26 cellular contexts compared by ENCODE assay signal in the genomic region with DNA sequence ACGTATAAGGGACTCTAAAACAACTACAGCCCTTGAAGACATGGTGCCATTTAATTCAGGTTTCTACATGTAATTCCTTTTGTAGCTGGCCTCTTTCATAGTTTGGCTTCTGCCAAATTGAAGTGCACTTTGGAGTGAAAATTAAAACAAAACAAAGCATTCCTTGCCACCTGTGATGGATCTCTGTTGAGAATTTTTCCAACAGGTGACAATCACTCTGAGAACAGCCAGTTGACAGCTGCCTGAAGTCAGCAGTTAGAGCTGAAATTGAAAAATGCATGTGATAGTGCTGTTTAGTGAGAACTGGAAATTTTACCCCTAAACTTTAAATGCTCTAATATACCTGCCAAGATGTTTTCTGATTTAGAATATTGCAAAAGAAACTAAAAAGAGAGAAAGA.
"Had no signal": no experiment of that assay in that cellular context is flagged by ENCODE, and none has a peak within 500 bp of the region (broad histone marks: within the 10 kb centered on the region; RNA-seq: fewer than 3 reads in every experiment).

No MANE protein-coding gene starts in this region.

- H3K27ac ChIP-seq: stomach, suprapubic skin, testis, thoracic aorta, thyroid gland, tibial artery, tibial nerve, transverse colon, upper lobe of left lung, upper lobe of right lung, uterus, vagina had no signal

- H3K27me3 ChIP-seq: stomach, suprapubic skin, testis, thyroid gland, tibial artery, tibial nerve, transverse colon, upper lobe of left lung, upper lobe of right lung, uterus, vagina had no signal

- H3K4me3 ChIP-seq: stomach, suprapubic skin, testis, thoracic aorta, thyroid gland, tibial artery, tibial nerve, transverse colon, upper lobe of left lung, upper lobe of right lung, uterus, vagina had no signal

- H3K9me3 ChIP-seq: stomach, suprapubic skin, testis, thoracic aorta, thyroid gland, tibial artery, tibial nerve, transverse colon, upper lobe of left lung, upper lobe of right lung, uterus, vagina had no signal

- DNase-seq: stimulated activated CD4-positive, alpha-beta T cell treated with anti-CD3 and anti-CD28 coated beads, Interleukin-2, amount 100 ng/mL, for 48 hours; stimulated activated CD4-positive, alpha-beta T cell treated with anti-CD3 and anti-CD28 coated beads, Interleukin-4, amount 100 ng/mL, for 1 hour; stimulated activated CD4-positive, alpha-beta T cell treated with anti-CD3 and anti-CD28 coated beads, Interleukin-4, amount 100 ng/mL, for 24 hours; stimulated activated CD4-positive, alpha-beta T cell treated with anti-CD3 and anti-CD28 coated beads, Interleukin-4, amount 100 ng/mL, for 4 hours; stimulated activated CD8-positive, alpha-beta memory T cell treated with anti-CD3 and anti-CD28 coated beads, Interleukin-4, amount 100 ng/mL, for 48 hours; stimulated activated naive B cell treated with anti-CD40 and anti-IgM and Interleukin-4, amounts not matched to agents 10 μg/mL and 1 μg/mL and 100 μg/mL, for 72 hours; stimulated activated naive CD4-positive, alpha-beta T cell; stimulated activated naive CD4-positive, alpha-beta T cell treated with Interleukin-2 at 50 U/mL for 16 hours; stimulated activated naive CD8-positive, alpha-beta T cell treated with anti-CD3 and anti-CD28 coated beads, Interleukin-15, amount 100 ng/mL, for 72 hours; stimulated activated naive CD8-positive, alpha-beta T cell treated with anti-CD3 and anti-CD28 coated beads, Interleukin-15, Interleukin-2, amounts not matched to agents 100 U/mL and 50 U/mL, for 24 hours; stomach; substantia nigra; testis; thyroid gland; tibial artery; transverse colon; trophoblast cell; upper lobe of left lung; upper lobe of right lung; uterus had no signal

- H3K36me3 ChIP-seq: stomach, suprapubic skin, thoracic aorta, thyroid gland, tibial artery, tibial nerve, transverse colon, upper lobe of left lung, upper lobe of right lung, uterus, vagina had no signal

- ATAC-seq: stimulated activated effector memory CD8-positive, alpha-beta T cell treated with anti-CD3 and anti-CD28 coated beads, Interleukin-12 subunit alpha, Interleukin-12 subunit beta, amount 100 ng/mL, for 72 hours; stimulated activated memory B cell treated with anti-CD40 and anti-IgM and Interleukin-4, amounts not matched to agents 10 μg/mL and 1 μg/mL and 100 μg/mL, for 72 hours; stimulated activated naive B cell treated with anti-CD40 and anti-IgM and Interleukin-4, amounts not matched to agents 10 μg/mL and 1 μg/mL and 100 μg/mL, for 72 hours; stimulated activated naive CD8-positive, alpha-beta T cell treated with anti-CD3 and anti-CD28 coated beads, Interleukin-15, amount 100 ng/mL, for 72 hours; stimulated activated naive CD8-positive, alpha-beta T cell treated with anti-CD3 and anti-CD28 coated beads, Interleukin-15, Interleukin-2, amounts not matched to agents 100 U/mL and 50 U/mL, for 24 hours; upper lobe of right lung had no signal
